17 cellular contexts compared by ENCODE assay signal in genomic region chr9:98975838-98976237, GRCh38. TPM values are rescaled to one million over a fixed set of nuclear protein-coding genes. Genes with fewer than 3 reads are reported as not detected.
"Had no signal": no experiment of that assay in that cellular context is flagged by ENCODE, and none has a peak within 500 bp of the region (broad histone marks: within the 10 kb centered on the region; RNA-seq: fewer than 3 reads in every experiment).

No MANE protein-coding gene starts in this region.

- H3K9me3 Mint-ChIP-seq: activated naive CD4-positive, alpha-beta T cell treated with anti-CD3 and anti-CD28 coated beads for 36 hours; activated naive CD8-positive, alpha-beta T cell treated with anti-CD3 and anti-CD28 coated beads, Interleukin-2, amount 50 U/mL, for 24 hours; activated T-helper 2 cell treated with anti-CD3 and anti-CD28 coated beads, Interferon-gamma antibody, Interleukin-2, Interleukin-4, amounts not matched to agents 10 μg/mL and 5 μg/mL and 100 μg/mL, durations not matched to agents 14 hours and 24 hours and 36 hours; effector memory CD8-positive, alpha-beta T cell; stimulated activated naive CD8-positive, alpha-beta T cell treated with anti-CD3 and anti-CD28 coated beads, Interleukin-15, amount 100 ng/mL, for 72 hours; T-helper 1 cell treated with Interleukin-12 subunit alpha and Interleukin-12 subunit beta and Interleukin-4 antibody, amounts not matched to agents 30 μg/mL and 1 μg/mL, for 36 hours had no signal

- H3K36me3 ChIP-seq: breast epithelium, left lung, WERI-Rb-1 had no signal

- H3K4me1 ChIP-seq: breast epithelium had no signal

- H3K9me3 ChIP-seq: breast epithelium, left lung had no signal

- DNase-seq: activated CD4-positive, alpha-beta T cell treated with anti-CD3 and anti-CD28 coated beads, Interleukin-2, amount 50 U/mL, for 48 hours; activated naive CD4-positive, alpha-beta T cell treated with anti-CD3 and anti-CD28 coated beads for 36 hours; activated naive CD8-positive, alpha-beta T cell treated with anti-CD3 and anti-CD28 coated beads, Interleukin-2, amount 50 U/mL, for 24 hours; dermis blood vessel endothelial cell; effector memory CD8-positive, alpha-beta T cell; hippocampal formation; left lung; stimulated activated CD4-positive, alpha-beta T cell treated with anti-CD3 and anti-CD28 coated beads, Interleukin-1b, Interleukin-23, amount 100 ng/mL, for 48 hours; stimulated activated naive CD8-positive, alpha-beta T cell treated with anti-CD3 and anti-CD28 coated beads, Interleukin-15, amount 100 ng/mL, for 72 hours; WERI-Rb-1 had no signal

- H3K27ac Mint-ChIP-seq: activated naive CD4-positive, alpha-beta T cell treated with anti-CD3 and anti-CD28 coated beads for 36 hours; activated naive CD8-positive, alpha-beta T cell treated with anti-CD3 and anti-CD28 coated beads, Interleukin-2, amount 50 U/mL, for 24 hours; activated T-helper 2 cell treated with anti-CD3 and anti-CD28 coated beads, Interferon-gamma antibody, Interleukin-2, Interleukin-4, amounts not matched to agents 10 μg/mL and 5 μg/mL and 100 μg/mL, durations not matched to agents 14 hours and 24 hours and 36 hours; effector memory CD8-positive, alpha-beta T cell; stimulated activated naive CD8-positive, alpha-beta T cell treated with anti-CD3 and anti-CD28 coated beads, Interleukin-15, amount 100 ng/mL, for 72 hours; T-helper 1 cell treated with Interleukin-12 subunit alpha and Interleukin-12 subunit beta and Interleukin-4 antibody, amounts not matched to agents 30 μg/mL and 1 μg/mL, for 36 hours had no signal

- FAIRE-seq: frontal cortex, keratinocyte, urothelium cell line had no signal

- H3K27ac ChIP-seq: epithelial cell of prostate, WERI-Rb-1 had no signal

- H3K4me3 Mint-ChIP-seq: activated naive CD8-positive, alpha-beta T cell treated with anti-CD3 and anti-CD28 coated beads, Interleukin-2, amount 50 U/mL, for 24 hours; T-helper 1 cell treated with Interleukin-12 subunit alpha and Interleukin-12 subunit beta and Interleukin-4 antibody, amounts not matched to agents 30 μg/mL and 1 μg/mL, for 36 hours had no signal

- H3K4me3 ChIP-seq: left lung had no signal

RNA-seq across cellular contexts. Expression of gene COL15A1, which starts 32.1 kb away (rescaled TPM):
- total RNA-seq: activated T-helper 2 cell treated with anti-CD3 and anti-CD28 coated beads, Interferon-gamma antibody, Interleukin-2, Interleukin-4, amounts not matched to agents 10 μg/mL and 5 μg/mL and 100 μg/mL, durations not matched to agents 14 hours and 24 hours and 36 hours had no signal
- polyA plus RNA-seq: keratinocyte had no signal
